2 cellular contexts compared by ENCODE assay signal in genomic region chr5:148785223-148785622, GRCh38.
A peak's percentile ranks its signal among the peaks of the same experiment; 100 is the strongest.
TF ChIP-seq lines count a peak whose summit lies in the region.

No MANE protein-coding gene starts in this region.

TF ChIP-seq in liver, 16 proteins besides CTCF, POLR2A, EP300 and RAD21:
- TF ChIP-seq HNF4G (IDR thresholded peaks at IDR 0.05) = no peak
- peak; percentile 10 for TF ChIP-seq ZBTB33 (IDR thresholded peaks at IDR 0.05)

TF ChIP-seq in HepG2, 621 proteins besides CTCF, POLR2A, EP300 and RAD21:
- TF ChIP-seq NCOR1 (IDR thresholded peaks at IDR 0.05; ENCODE audit: borderline replicate concordance, low read length) (no peak), ASH2L (IDR thresholded peaks at IDR 0.05; ENCODE audit: insufficient read length, low read depth, low read length) (no peak), ZNF777 (CRISPR knock-in tag; IDR thresholded peaks at IDR 0.05) (no peak), REST (IDR thresholded peaks at IDR 0.05; ENCODE audit: borderline replicate concordance in 1 of 2, low read depth in 1 of 2, low read length in 2 of 2) (no peak), SATB2 (CRISPR knock-in tag; IDR thresholded peaks at IDR 0.05) (no peak)
